In genomic region chr22:47739616-47740015, GRCh38 we compare ENCODE assay signal across 33 cellular contexts.
"Had no signal": no experiment of that assay in that cellular context is flagged by ENCODE, and none has a peak within 500 bp of the region (broad histone marks: within the 10 kb centered on the region; RNA-seq: fewer than 3 reads in every experiment).

No MANE protein-coding gene starts in this region.

- H3K36me3 ChIP-seq: esophagus muscularis mucosa, gastrocnemius medialis, WERI-Rb-1 had no signal

- ATAC-seq: activated CD4-positive, alpha-beta T cell treated with anti-CD3 and anti-CD28 coated beads for 36 hours; activated T-cell treated with anti-CD3 and anti-CD28 coated beads, Interleukin-2, amount 50 U/mL, for 72 hours; activated T-helper 17 cell treated with anti-CD3 and anti-CD28 coated beads, Interleukin-2, amount 50 U/mL, for 72 hours; body of pancreas; effector memory CD8-positive, alpha-beta T cell; foreskin keratinocyte; gastrocnemius medialis; T-helper 17 cell had no signal

- H3K9me3 ChIP-seq: body of pancreas, esophagus muscularis mucosa, gastrocnemius medialis had no signal

- H3K4me1 ChIP-seq: body of pancreas, esophagus muscularis mucosa, gastrocnemius medialis had no signal

- DNase-seq: activated B cell treated with CpG ODN at 0.5 μM for 24 hours; activated CD4-positive, alpha-beta memory T cell treated with anti-CD3 and anti-CD28 coated beads, Interleukin-2, amount 10 ng/mL, durations not matched to agents 7 days and 5 days; activated CD4-positive, alpha-beta T cell treated with anti-CD3 and anti-CD28 coated beads for 36 hours; activated CD4-positive, alpha-beta T cell treated with anti-CD3 and anti-CD28 coated beads, Interleukin-2, amount 10 ng/mL, durations not matched to agents 7 days and 5 days; activated CD4-positive, alpha-beta T cell treated with anti-CD3 and anti-CD28 coated beads, Interleukin-2, amount 50 U/mL, for 4 hours; activated CD4-positive, CD25-positive, alpha-beta regulatory T cell treated with anti-CD3 and anti-CD28 coated beads, Interleukin-2, amount 50 U/mL, for 72 hours; activated CD8-positive, alpha-beta memory T cell treated with anti-CD3 and anti-CD28 coated beads, Interleukin-2, amount 50 U/mL, for 48 hours; activated effector memory CD4-positive, alpha-beta T cell treated with Interleukin-2 at 50 U/mL for 16 hours; activated gamma-delta T cell treated with Interleukin-2 at 50 U/mL for 16 hours; activated naive CD4-positive, alpha-beta T cell treated with anti-CD3 and anti-CD28 coated beads, Interleukin-2, amount 50 U/mL, for 16 hours; activated naive CD4-positive, alpha-beta T cell treated with Interleukin-2 at 50 U/mL for 16 hours; activated T-cell treated with anti-CD3 and anti-CD28 coated beads for 4 hours; activated T-cell treated with anti-CD3 and anti-CD28 coated beads, Interleukin-2, amount 50 U/mL, for 24 hours; activated T-cell treated with anti-CD3 and anti-CD28 coated beads, Interleukin-2, amount 50 U/mL, for 72 hours; amniotic stem cell; anterior cingulate cortex; body of pancreas; caudate nucleus; cortex of kidney; dermis blood vessel endothelial cell; effector CD4-positive, alpha-beta T cell; effector memory CD8-positive, alpha-beta T cell; erythroblast; foreskin keratinocyte; gastrocnemius medialis; glutamatergic neuron; T-helper 1 cell; T-helper 17 cell; T1000; WERI-Rb-1 had no signal

- H3K4me3 ChIP-seq: body of pancreas, esophagus muscularis mucosa, gastrocnemius medialis had no signal

- H3K27me3 ChIP-seq: body of pancreas, foreskin keratinocyte had no signal

- FAIRE-seq: colon had no signal

- H3K27ac ChIP-seq: body of pancreas, esophagus muscularis mucosa, foreskin keratinocyte, gastrocnemius medialis, WERI-Rb-1 had no signal
